In genomic region chr4:25233737-25234389, GRCh38 we compare ENCODE assay signal across 8 cellular contexts. TPM values are rescaled to one million over a fixed set of nuclear protein-coding genes. Genes with fewer than 3 reads are reported as not detected.
A peak's percentile ranks its signal among the peaks of the same experiment; 100 is the strongest.
DNase-seq lines count a peak whose midpoint lies in the region; ATAC-seq and TF ChIP-seq lines count a peak whose summit lies in the region.

TSS of gene PI4K2B (plus strand) at chr4:25234033. CDS start at chr4:25234164, 131 bp downstream.

- H3K9ac ChIP-seq in BLaER1 = peak within 1 kb of the TSS; percentile 92

- H3K9me3 ChIP-seq in BLaER1 = peaks cover 64% of the 10 kb centered on the region
- H3K9me3 ChIP-seq in left lung = peaks cover 0 to 9% of the 10 kb centered on the region in 2 donors

- DNase-seq in NCI-H526 treated with DMSO at 0.1 percent for 48 hours (lab: John Stamatoyannopoulos, UW) (peak; percentile 82), cortex of kidney (lab: John Stamatoyannopoulos, UW) (peak; percentile 47), left lung (peak; percentile 91 to 98)
- peak; percentile 92 for DNase-seq in activated CD4-positive, alpha-beta T cell treated with anti-CD3 and anti-CD28 coated beads, Interleukin-2, amount 10 ng/mL, durations not matched to agents 7 days and 5 days
- DNase-seq in stimulated activated CD4-positive, alpha-beta T cell treated with anti-CD3 and anti-CD28 coated beads, Interleukin-4, amount 100 ng/mL, for 1 hour = peak; percentile 95

- CTCF ChIA-PET in activated CD4-positive, alpha-beta T cell treated with anti-CD3 and anti-CD28 coated beads, Interleukin-2, amount 10 ng/mL, durations not matched to agents 7 days and 5 days (lab: Charles Lee) = interaction anchor here (1.0 to 2.0 kb wide), 2 partner anchors 23 to 79 kb away, joined by 3 to 17 read pairs; partner anchors contain the start of gene ZCCHC4

- H3K27me3 ChIP-seq in BLaER1 = no peaks in the 10 kb centered on the region
- H3K27me3 ChIP-seq in left lung = no peaks in the 10 kb centered on the region

- peaks cover 22% of the 10 kb centered on the region for H3K9me3 Mint-ChIP-seq in activated CD4-positive, alpha-beta T cell treated with anti-CD3 and anti-CD28 coated beads, Interleukin-2, amount 10 ng/mL, durations not matched to agents 7 days and 5 days

- peaks cover 43% of the 10 kb centered on the region for H3K4me1 Mint-ChIP-seq in activated CD4-positive, alpha-beta T cell treated with anti-CD3 and anti-CD28 coated beads, Interleukin-2, amount 10 ng/mL, durations not matched to agents 7 days and 5 days

- no peak for TF ChIP-seq CTCF in left lung (IDR thresholded peaks at IDR 0.05)

- peak within 1 kb of the TSS; percentile 94 for H3K4me3 ChIP-seq in BLaER1
- H3K4me3 ChIP-seq in left lung = peak within 1 kb of the TSS; percentile 89 to 95

- H3K36me3 Mint-ChIP-seq in activated CD4-positive, alpha-beta T cell treated with anti-CD3 and anti-CD28 coated beads, Interleukin-2, amount 10 ng/mL, durations not matched to agents 7 days and 5 days (ENCODE audit: low read depth) = peaks cover 55% of the 10 kb centered on the region

- H3K27me3 Mint-ChIP-seq in activated CD4-positive, alpha-beta T cell treated with anti-CD3 and anti-CD28 coated beads, Interleukin-2, amount 10 ng/mL, durations not matched to agents 7 days and 5 days = no peaks in the 10 kb centered on the region

- H3K4me3 Mint-ChIP-seq in activated CD4-positive, alpha-beta T cell treated with anti-CD3 and anti-CD28 coated beads, Interleukin-2, amount 10 ng/mL, durations not matched to agents 7 days and 5 days = peak within 1 kb of the TSS; percentile 88

- peak within 1 kb of the TSS; percentile 83 for H3K4me2 ChIP-seq in BLaER1

- peaks cover 32% of the 10 kb centered on the region for H3K36me3 ChIP-seq in BLaER1
- H3K36me3 ChIP-seq in left lung = no peaks in the 10 kb centered on the region

- intact Hi-C loops in left lung (cut with DNase I) = no loop called here

- H3K27ac ChIP-seq in BLaER1 (peak within 1 kb of the TSS; percentile 89), left lung (peak within 1 kb of the TSS; percentile 98 to 99)

- H3K27ac Mint-ChIP-seq in activated CD4-positive, alpha-beta T cell treated with anti-CD3 and anti-CD28 coated beads, Interleukin-2, amount 10 ng/mL, durations not matched to agents 7 days and 5 days = peak within 1 kb of the TSS; percentile 97

- peak; percentile 79 for ATAC-seq in GM19328 (IDR thresholded peaks at IDR 0.05; ENCODE audit: unreplicated experiment)
- peak; percentile 41 for ATAC-seq in HG03469 (IDR thresholded peaks at IDR 0.05; ENCODE audit: unreplicated experiment)
- peak; percentile 86 for ATAC-seq in left lung

- POLR2A ChIA-PET in activated CD4-positive, alpha-beta T cell treated with anti-CD3 and anti-CD28 coated beads, Interleukin-2, amount 10 ng/mL, durations not matched to agents 7 days and 5 days (lab: Charles Lee) = interaction anchor here (2.1 kb wide), 1 partner anchor 73 kb away, joined by 10 read pairs; the partner anchor contains the start of gene SEPSECS

- H4K20me1 ChIP-seq in BLaER1 = no peaks in the 10 kb centered on the region

- H3K4me1 ChIP-seq in BLaER1 (peaks cover 25% of the 10 kb centered on the region), left lung (peaks cover 5 to 20% of the 10 kb centered on the region in 2 donors)

RNA-seq across cellular contexts. Expression of gene PI4K2B, which starts in this region (rescaled TPM):
- total RNA-seq in activated CD4-positive, alpha-beta T cell treated with anti-CD3 and anti-CD28 coated beads, Interleukin-2, amount 10 ng/mL, durations not matched to agents 7 days and 5 days = 10 to 100 TPM; 37.2 to 37.4 TPM
- 10 to 100 TPM; 22.0 to 23.5 TPM for total RNA-seq in left lung

Comparison
In these comparisons a context has a peak if more than half of its experiments do, and no peak if none do; other contexts are left out.
1. Peak in every context shown above with its lines: DNase-seq, ATAC-seq, H3K4me3 ChIP-seq and H3K27ac ChIP-seq.